ENCODE assay signal across 9 cellular contexts in the genomic region with DNA sequence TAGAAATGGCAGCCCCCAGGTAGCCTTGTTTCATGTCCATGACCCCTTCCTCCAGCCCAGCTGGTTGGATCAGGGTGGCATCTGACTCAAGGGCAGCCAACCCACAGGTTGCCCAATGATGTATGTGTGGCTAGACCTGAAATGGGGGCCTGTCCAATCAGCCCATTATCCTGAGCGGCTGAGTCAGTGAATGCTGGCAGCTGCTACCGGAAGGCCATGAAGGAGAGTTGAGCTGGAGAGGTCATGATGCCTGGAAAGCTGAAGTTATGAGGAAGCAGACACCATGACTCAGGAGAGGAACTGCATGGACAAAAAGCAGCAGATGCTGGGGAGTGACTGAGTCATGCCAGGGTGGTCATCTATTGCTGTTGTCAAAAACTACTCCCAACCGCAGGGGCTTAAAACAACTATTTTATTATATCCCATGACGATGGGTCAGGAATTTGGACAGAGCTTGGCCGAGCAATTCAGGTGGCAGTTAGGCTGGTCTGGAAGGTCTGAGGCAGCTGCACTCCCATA.
DNase-seq lines count a peak whose midpoint lies in the region; ATAC-seq lines count a peak whose summit lies in the region.
"Had no signal": no experiment of that assay in that cellular context is flagged by ENCODE, and none has a peak within 500 bp of the region (broad histone marks: within the 10 kb centered on the region; RNA-seq: fewer than 3 reads in every experiment).

No MANE protein-coding gene starts in this region.

- H3K79me1 ChIP-seq in mesenchymal stem cell (replicated peaks; ENCODE audit: low read length, poor library complexity, severe bottlenecking): no peaks in the 10 kb centered on the region

- H2BK120ac ChIP-seq in mesenchymal stem cell (ENCODE audit: low read depth, low read length): no peak overlapping the region

- H3K9ac ChIP-seq in mesenchymal stem cell (ENCODE audit: low read length): peak overlapping the region; percentile 34

- peaks cover 21% of the 10 kb centered on the region for H3K27me3 Mint-ChIP-seq in activated CD8-positive, alpha-beta memory T cell treated with anti-CD3 and anti-CD28 coated beads, Interleukin-2, amount 10 ng/mL, durations not matched to agents 7 days and 5 days

- no peak overlapping the region for H4K91ac ChIP-seq in mesenchymal stem cell (ENCODE audit: low read length)

- no peak overlapping the region for H3K4me3 Mint-ChIP-seq in activated CD8-positive, alpha-beta memory T cell treated with anti-CD3 and anti-CD28 coated beads, Interleukin-2, amount 10 ng/mL, durations not matched to agents 7 days and 5 days

- no peak for ATAC-seq in activated CD8-positive, alpha-beta memory T cell treated with anti-CD3 and anti-CD28 coated beads, Interleukin-2, amount 10 ng/mL, durations not matched to agents 7 days and 5 days
- ATAC-seq in HG02852 (IDR thresholded peaks at IDR 0.05; ENCODE audit: unreplicated experiment): no peak

- CTCF ChIA-PET in activated CD8-positive, alpha-beta memory T cell treated with anti-CD3 and anti-CD28 coated beads, Interleukin-2, amount 10 ng/mL, durations not matched to agents 7 days and 5 days (lab: Charles Lee): interaction anchor here (1.0 kb wide), 1 partner anchor 62 kb away, joined by 3 read pairs; no protein-coding TSS in a partner anchor

- H2BK12ac ChIP-seq in mesenchymal stem cell (ENCODE audit: low read length in 2 of 2): peak overlapping the region in 1 of 2 experiments; percentile 45

- no peak overlapping the region for H3K27ac Mint-ChIP-seq in activated CD8-positive, alpha-beta memory T cell treated with anti-CD3 and anti-CD28 coated beads, Interleukin-2, amount 10 ng/mL, durations not matched to agents 7 days and 5 days

- H3K18ac ChIP-seq in mesenchymal stem cell (ENCODE audit: low read depth in 1 of 2, low read length in 2 of 2): peak overlapping the region; percentile 46 to 84

- H3K4ac ChIP-seq in mesenchymal stem cell (ENCODE audit: low read depth in 1 of 2, low read length in 2 of 2): peak overlapping the region in 1 of 2 experiments; percentile 66

- no peaks in the 10 kb centered on the region for H3K4me1 Mint-ChIP-seq in activated CD8-positive, alpha-beta memory T cell treated with anti-CD3 and anti-CD28 coated beads, Interleukin-2, amount 10 ng/mL, durations not matched to agents 7 days and 5 days

- H2BK15ac ChIP-seq in mesenchymal stem cell (ENCODE audit: low read depth, poor library complexity, severe bottlenecking): no peak overlapping the region

- H3K4me3 ChIP-seq in mesenchymal stem cell (ENCODE audit: insufficient read depth in 1 of 2, low read depth in 1 of 2, low read length in 2 of 2): no peak overlapping the region
- H3K4me3 ChIP-seq: esophagus muscularis mucosa had no signal

- peaks cover 0 to 2% of the 10 kb centered on the region in 2 experiments for H3K36me3 ChIP-seq in mesenchymal stem cell (ENCODE audit: control insufficient read depth in 1 of 2, insufficient read depth in 2 of 2, low read depth in 1 of 2, low read length in 2 of 2)
- H3K36me3 ChIP-seq: esophagus muscularis mucosa had no signal

- no peak overlapping the region for H2BK5ac ChIP-seq in mesenchymal stem cell (ENCODE audit: low read depth, low read length, poor library complexity, severe bottlenecking)

- H3K27me3 ChIP-seq in mesenchymal stem cell (ENCODE audit: control insufficient read depth in 1 of 2, insufficient read depth in 1 of 2, low read length in 2 of 2): peaks cover 0 to 2% of the 10 kb centered on the region in 2 experiments

- H3K4me2 ChIP-seq in mesenchymal stem cell (ENCODE audit: low read length, poor library complexity, severe bottlenecking): no peak overlapping the region

- H3K9me3 Mint-ChIP-seq in activated CD8-positive, alpha-beta memory T cell treated with anti-CD3 and anti-CD28 coated beads, Interleukin-2, amount 10 ng/mL, durations not matched to agents 7 days and 5 days (ENCODE audit: low read depth): no peaks in the 10 kb centered on the region

- H3K23ac ChIP-seq in mesenchymal stem cell (ENCODE audit: low read length in 2 of 2): no peak overlapping the region

- H3K36me3 Mint-ChIP-seq in activated CD8-positive, alpha-beta memory T cell treated with anti-CD3 and anti-CD28 coated beads, Interleukin-2, amount 10 ng/mL, durations not matched to agents 7 days and 5 days: no peaks in the 10 kb centered on the region

- H4K8ac ChIP-seq in mesenchymal stem cell (ENCODE audit: low read length): peak overlapping the region; percentile 3

- DNase-seq in COLO829 (ENCODE audit: low spot score): peak; percentile 86
- peak; percentile 99 for DNase-seq in NCI-H226
- DNase-seq in brain pericyte (ENCODE audit: low read depth, low spot score): peak; percentile 31
- DNase-seq in mesenchymal stem cell: peak; percentile 97
- no peak for DNase-seq in activated CD8-positive, alpha-beta memory T cell treated with anti-CD3 and anti-CD28 coated beads, Interleukin-2, amount 10 ng/mL, durations not matched to agents 7 days and 5 days
- no peak for DNase-seq in D341Med (ENCODE audit: low spot score)
- DNase-seq in activated CD4-positive, alpha-beta T cell treated with anti-CD3 and anti-CD28 coated beads for 1 hour: no peak

- 16% methylated on average over 4 of the region's 5 CpGs for WGBS in mesenchymal stem cell

- no peak overlapping the region for H2AFZ ChIP-seq in mesenchymal stem cell (ENCODE audit: low read depth, low read length)

- no peak overlapping the region for H2AK5ac ChIP-seq in mesenchymal stem cell (ENCODE audit: low read length, severe bottlenecking)

- H3K4me1 ChIP-seq in mesenchymal stem cell (ENCODE audit: control insufficient read depth, insufficient read depth, low read depth, low read length): peaks cover 16% of the 10 kb centered on the region

- H3K14ac ChIP-seq in mesenchymal stem cell (ENCODE audit: low read length in 2 of 2): no peak overlapping the region

- H3K27ac ChIP-seq in mesenchymal stem cell (ENCODE audit: low read length, poor library complexity, severe bottlenecking): peak overlapping the region; percentile 50
- H3K27ac ChIP-seq: esophagus muscularis mucosa had no signal

- H3K9me3 ChIP-seq in mesenchymal stem cell (ENCODE audit: control insufficient read depth, low read length): no peaks in the 10 kb centered on the region
- H3K9me3 ChIP-seq: esophagus muscularis mucosa had no signal

Comparison
In these comparisons a context has a peak if more than half of its experiments do, and no peak if none do; other contexts are left out.
1. DNase-seq: peak in COLO829 (single experiment), NCI-H226 (single experiment), brain pericyte (single experiment) and mesenchymal stem cell (single experiment); none in activated CD8-positive, alpha-beta memory T cell treated with anti-CD3 and anti-CD28 coated beads, Interleukin-2, amount 10 ng/mL, durations not matched to agents 7 days and 5 days (single experiment), D341Med (single experiment) and activated CD4-positive, alpha-beta T cell treated with anti-CD3 and anti-CD28 coated beads for 1 hour (single experiment).